Comparison of ENCODE assay signal across 15 cellular contexts in the genomic region with DNA sequence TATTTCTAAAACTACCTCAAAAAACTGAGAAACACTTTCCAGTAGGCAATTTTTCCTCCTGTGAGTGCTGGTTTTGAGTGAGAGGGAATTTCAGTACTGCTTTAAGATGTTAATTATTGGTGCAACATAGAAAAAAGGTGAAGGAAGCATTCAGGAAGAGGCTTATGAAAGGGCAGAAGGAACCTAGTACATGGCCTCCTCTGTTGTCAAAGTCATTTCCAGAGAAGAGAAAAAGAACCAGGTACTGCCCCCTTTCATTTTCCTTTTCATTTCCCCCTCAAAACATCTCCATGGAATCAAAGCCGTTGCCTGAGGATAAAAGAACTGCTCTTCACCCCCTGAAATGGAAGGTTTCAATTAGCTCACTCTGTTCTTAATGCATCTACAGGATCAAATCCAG. TPM values are rescaled to one million over a fixed set of nuclear protein-coding genes. Genes with fewer than 3 reads are reported as not detected.
DNase-seq lines count a peak whose midpoint lies in the region; ATAC-seq and TF ChIP-seq lines count a peak whose summit lies in the region.
"Had no signal": no experiment of that assay in that cellular context is flagged by ENCODE, and none has a peak within 500 bp of the region (broad histone marks: within the 10 kb centered on the region; RNA-seq: fewer than 3 reads in every experiment).

No MANE protein-coding gene starts in this region.

- DNase-seq in activated naive CD8-positive, alpha-beta T cell treated with anti-CD3 and anti-CD28 coated beads, Interleukin-2, amount 50 U/mL, for 24 hours = no peak
- no peak for DNase-seq in activated naive CD8-positive, alpha-beta T cell treated with anti-CD3 and anti-CD28 coated beads for 36 hours
- DNase-seq in esophagus squamous epithelium (lab: John Stamatoyannopoulos, UW) (no peak), thoracic aorta (ENCODE audit: low spot score) (no peak), COLO829 (ENCODE audit: low spot score) (no peak), NCI-H1105 (lab: John Stamatoyannopoulos, UW) (no peak), SHP77 treated with DMSO at 0.1 percent for 48 hours (lab: John Stamatoyannopoulos, UW) (no peak)
- DNase-seq: activated effector memory CD4-positive, alpha-beta T cell treated with Interleukin-2 at 50 U/mL for 16 hours; DMS53; right lobe of liver had no signal

- H3K27me3 ChIP-seq in esophagus squamous epithelium = no peaks in the 10 kb centered on the region
- no peaks in the 10 kb centered on the region for H3K27me3 ChIP-seq in thoracic aorta (replicated peaks; ENCODE audit: insufficient read depth)
- H3K27me3 ChIP-seq: cardiac muscle cell, right lobe of liver had no signal

- WGBS in esophagus squamous epithelium, 2 donors = 54 to 67% methylated on average over 1 of the region's 1 CpG

- no peak for TF ChIP-seq POLR2A in esophagus squamous epithelium (IDR thresholded peaks at IDR 0.05)

- H3K27ac Mint-ChIP-seq in activated naive CD8-positive, alpha-beta T cell treated with anti-CD3 and anti-CD28 coated beads, Interleukin-2, amount 50 U/mL, for 24 hours = peak overlapping the region; percentile 70
- H3K27ac Mint-ChIP-seq in activated naive CD8-positive, alpha-beta T cell treated with anti-CD3 and anti-CD28 coated beads for 36 hours = no peak overlapping the region
- H3K27ac Mint-ChIP-seq: type B pancreatic cell had no signal

- no peaks in the 10 kb centered on the region for H3K27me3 Mint-ChIP-seq in activated naive CD8-positive, alpha-beta T cell treated with anti-CD3 and anti-CD28 coated beads, Interleukin-2, amount 50 U/mL, for 24 hours
- no peaks in the 10 kb centered on the region for H3K27me3 Mint-ChIP-seq in activated naive CD8-positive, alpha-beta T cell treated with anti-CD3 and anti-CD28 coated beads for 36 hours
- H3K27me3 Mint-ChIP-seq: type B pancreatic cell had no signal

- H3K36me3 ChIP-seq in esophagus squamous epithelium (peaks cover 0 to 23% (median 0%) of the 10 kb centered on the region in 3 donors), thoracic aorta (no peaks in the 10 kb centered on the region)
- H3K36me3 ChIP-seq: cardiac muscle cell had no signal

- intact Hi-C loops in esophagus squamous epithelium (cut with DNase I) = no loop called here

- H3K27ac ChIP-seq in esophagus squamous epithelium (peak overlapping the region in 3 of 4 donors; percentile 32 to 63 (median 61)), thoracic aorta (peak overlapping the region; percentile 18 to 54)
- H3K27ac ChIP-seq: cardiac muscle cell, SK-N-MC had no signal

- H3K9me3 Mint-ChIP-seq in activated naive CD8-positive, alpha-beta T cell treated with anti-CD3 and anti-CD28 coated beads, Interleukin-2, amount 50 U/mL, for 24 hours = no peaks in the 10 kb centered on the region
- H3K9me3 Mint-ChIP-seq in activated naive CD8-positive, alpha-beta T cell treated with anti-CD3 and anti-CD28 coated beads for 36 hours = no peaks in the 10 kb centered on the region
- H3K9me3 Mint-ChIP-seq: type B pancreatic cell had no signal

- peaks cover 34% of the 10 kb centered on the region for H3K4me1 Mint-ChIP-seq in activated naive CD8-positive, alpha-beta T cell treated with anti-CD3 and anti-CD28 coated beads, Interleukin-2, amount 50 U/mL, for 24 hours
- H3K4me1 Mint-ChIP-seq in activated naive CD8-positive, alpha-beta T cell treated with anti-CD3 and anti-CD28 coated beads for 36 hours = peaks cover 18% of the 10 kb centered on the region

- H3K4me3 ChIP-seq in esophagus squamous epithelium (no peak overlapping the region), thoracic aorta (no peak overlapping the region)
- H3K4me3 ChIP-seq: cardiac muscle cell, right lobe of liver, SK-N-MC had no signal

- H3K9me3 ChIP-seq in esophagus squamous epithelium (no peaks in the 10 kb centered on the region), thoracic aorta (no peaks in the 10 kb centered on the region)
- H3K9me3 ChIP-seq: right lobe of liver had no signal

- no peak for TF ChIP-seq CTCF in esophagus squamous epithelium (IDR thresholded peaks at IDR 0.05)
- TF ChIP-seq CTCF in thoracic aorta (IDR thresholded peaks at IDR 0.05) = no peak

- ATAC-seq in activated naive CD8-positive, alpha-beta T cell treated with anti-CD3 and anti-CD28 coated beads, Interleukin-2, amount 50 U/mL, for 24 hours = no peak
- ATAC-seq in HG03196 (IDR thresholded peaks at IDR 0.05; ENCODE audit: unreplicated experiment) = peak; percentile 46
- ATAC-seq in thoracic aorta (ENCODE audit: insufficient number of reproducible peaks, low FRiP score, low read depth) = no peak
- ATAC-seq: activated CD4-positive, CD25-positive, alpha-beta regulatory T cell treated with anti-CD3 and anti-CD28 coated beads, Interleukin-2, amount 50 U/mL, for 24 hours had no signal

- H3K4me1 ChIP-seq in esophagus squamous epithelium (peaks cover 3 to 25% (median 7%) of the 10 kb centered on the region in 3 donors), thoracic aorta (ENCODE audit: control insufficient read depth in 1 of 2, low read depth in 2 of 2) (peaks cover 20 to 33% of the 10 kb centered on the region in 2 donors)
- H3K4me1 ChIP-seq: right lobe of liver had no signal

- peaks cover 52% of the 10 kb centered on the region for H3K36me3 Mint-ChIP-seq in activated naive CD8-positive, alpha-beta T cell treated with anti-CD3 and anti-CD28 coated beads, Interleukin-2, amount 50 U/mL, for 24 hours (ENCODE audit: low read depth)
- H3K36me3 Mint-ChIP-seq in activated naive CD8-positive, alpha-beta T cell treated with anti-CD3 and anti-CD28 coated beads for 36 hours = peaks cover 29% of the 10 kb centered on the region

- H3K4me3 Mint-ChIP-seq in activated naive CD8-positive, alpha-beta T cell treated with anti-CD3 and anti-CD28 coated beads, Interleukin-2, amount 50 U/mL, for 24 hours = no peak overlapping the region
- H3K4me3 Mint-ChIP-seq in activated naive CD8-positive, alpha-beta T cell treated with anti-CD3 and anti-CD28 coated beads for 36 hours = no peak overlapping the region
- H3K4me3 Mint-ChIP-seq: type B pancreatic cell had no signal

RNA-seq across cellular contexts. Expression of gene RARRES1, which starts 19.8 kb away (rescaled TPM):
- not detected for total RNA-seq in activated naive CD8-positive, alpha-beta T cell treated with anti-CD3 and anti-CD28 coated beads for 36 hours
- 10 to 100 TPM in 1 of 4 donors, 1 to 10 TPM in 3; 1.4 to 53.3 (median 6.4) TPM for total RNA-seq in esophagus squamous epithelium
- 10 to 100 TPM in 1 of 2 donors, 1 to 10 TPM in 1; 9.3 to 63.8 TPM for total RNA-seq in thoracic aorta

RNA-seq across cellular contexts. Expression of gene LXN, which starts 40.0 kb away (rescaled TPM):
- total RNA-seq in activated naive CD8-positive, alpha-beta T cell treated with anti-CD3 and anti-CD28 coated beads for 36 hours = 1 to 10 TPM; 7.6 to 8.2 TPM
- total RNA-seq in esophagus squamous epithelium (10 to 100 TPM in 2 of 4 donors, 1 to 10 TPM in 2; 4.7 to 11.1 (median 9.6) TPM), thoracic aorta (10 to 100 TPM; 14.9 to 32.2 TPM)
